Comparison of ENCODE assay signal across 11 cellular contexts in the genomic region with DNA sequence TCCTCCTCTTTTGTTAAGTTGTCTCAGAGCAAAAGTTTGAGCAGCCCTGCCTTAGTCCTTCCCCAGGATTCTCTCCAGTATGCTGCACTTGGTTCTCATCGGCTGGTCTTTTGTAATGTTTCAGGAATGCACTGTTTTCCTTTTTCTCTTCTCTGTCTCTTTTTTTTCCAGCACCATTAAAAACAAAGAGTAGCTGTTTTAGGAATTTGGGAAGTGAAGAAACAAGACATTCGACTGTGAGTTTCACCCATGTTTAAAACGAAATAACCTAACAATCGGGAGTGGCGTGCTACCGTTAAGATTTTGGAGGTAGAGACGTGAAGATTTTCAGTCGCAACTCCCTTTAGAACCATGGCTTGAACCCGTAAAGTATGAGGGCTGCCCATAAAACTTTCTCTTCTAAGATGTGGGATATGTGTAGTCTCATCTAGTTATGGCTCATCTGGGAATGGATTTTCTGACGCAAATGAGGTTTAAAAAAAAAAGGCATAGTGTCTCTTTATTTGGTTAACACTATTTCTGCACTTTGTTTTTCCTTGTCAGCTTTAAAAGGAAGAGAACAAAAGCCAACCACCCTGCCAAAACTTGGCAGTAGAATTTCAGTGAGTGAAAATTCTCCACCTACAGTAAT. TPM values are rescaled to one million over a fixed set of nuclear protein-coding genes. Genes with fewer than 3 reads are reported as not detected.
A peak's percentile ranks its signal among the peaks of the same experiment; 100 is the strongest.
DNase-seq lines count a peak whose midpoint lies in the region; ATAC-seq and TF ChIP-seq lines count a peak whose summit lies in the region.
"Had no signal": no experiment of that assay in that cellular context is flagged by ENCODE, and none has a peak within 500 bp of the region (broad histone marks: within the 10 kb centered on the region; RNA-seq: fewer than 3 reads in every experiment).

No MANE protein-coding gene starts in this region.

- no peaks in the 10 kb centered on the region for H3K9me3 ChIP-seq in sigmoid colon

- H3K27me3 ChIP-seq in sigmoid colon: no peaks in the 10 kb centered on the region

- TF ChIP-seq POLR2A in sigmoid colon (IDR thresholded peaks at IDR 0.05): peak; percentile 21 to 32

- in situ Hi-C loops in G401 (cut with HindIII; ENCODE audit: low sequenced_read_pairs): no loop called here

- no peaks in the 10 kb centered on the region for H3K36me3 ChIP-seq in sigmoid colon

- H3K27ac ChIP-seq in sigmoid colon: peak overlapping the region; percentile 88 to 95 (median 90)

- intact Hi-C loops in left ventricle myocardium superior (cut with micrococcal nuclease): no loop called here
- intact Hi-C loops in sigmoid colon (cut with DNase I): no loop called here

- 72 to 75% methylated on average over 10 of the region's 10 CpGs for WGBS in sigmoid colon, 2 donors

- H3K4me3 ChIP-seq in AG09309 (ENCODE audit: control insufficient read depth, low read depth, low read length): peak overlapping the region; percentile 28
- H3K4me3 ChIP-seq in sigmoid colon: peak overlapping the region; percentile 15 to 35 (median 28)

- TF ChIP-seq CTCF in AG09309 (IDR thresholded peaks at IDR 0.05; ENCODE audit: control insufficient read depth, insufficient read depth, low read depth, low read length, missing control alignments) (no peak), sigmoid colon (IDR thresholded peaks at IDR 0.05) (no peak)

- ATAC-seq in left ventricle myocardium superior (peak; percentile 59), HG03039 (IDR thresholded peaks at IDR 0.05; ENCODE audit: unreplicated experiment) (no peak), HG02870 (IDR thresholded peaks at IDR 0.05; ENCODE audit: unreplicated experiment) (no peak)
- ATAC-seq: activated CD4-positive, alpha-beta T cell treated with anti-CD3 and anti-CD28 coated beads for 36 hours; activated naive CD4-positive, alpha-beta T cell treated with anti-CD3 and anti-CD28 coated beads, Interleukin-2, amount 50 U/mL, for 72 hours had no signal

- peak; percentile 85 for DNase-seq in AG09309 (ENCODE audit: low read depth)
- peak; percentile 61 for DNase-seq in amniotic epithelial cell (ENCODE audit: low read depth)
- DNase-seq in left ventricle myocardium superior: no peak
- DNase-seq in sigmoid colon: no peak
- DNase-seq in G401 (ENCODE audit: low spot score): no peak
- no peak for DNase-seq in central memory CD4-positive, alpha-beta T cell
- DNase-seq: activated CD4-positive, alpha-beta T cell treated with anti-CD3 and anti-CD28 coated beads for 36 hours; erythroblast had no signal

- TF ChIP-seq EP300 in sigmoid colon (IDR thresholded peaks at IDR 0.05): peak; percentile 91 to 99 (median 96)

- H3K4me1 ChIP-seq in sigmoid colon: peaks cover 0 to 87% (median 80%) of the 10 kb centered on the region in 4 donors

RNA-seq across cellular contexts. Expression of a gene that starts 35.9 kb away (rescaled TPM):
- total RNA-seq in left ventricle myocardium superior (11.9 TPM), sigmoid colon (100 to 1,000 TPM; 115 to 188 (median 167) TPM)
- 10 to 100 TPM in 1 of 3 donors, 1 to 10 TPM in 2; 3.5 to 10.1 (median 7.8) TPM for polyA plus RNA-seq in sigmoid colon
- total RNA-seq in G401 (2014; rRNA removed; shearing (Covaris generic)): 26.7 and 32.7 TPM in 2 replicates

RNA-seq across cellular contexts. Expression of a gene that starts 59.4 kb away (rescaled TPM):
- 4.2 TPM for total RNA-seq in left ventricle myocardium superior
- total RNA-seq in sigmoid colon: 10 to 100 TPM; 10.7 to 14.7 (median 12.4) TPM
- polyA plus RNA-seq in sigmoid colon: 1 to 10 TPM; 3.6 to 8.8 (median 6.2) TPM
- total RNA-seq in G401 (2014; rRNA removed; shearing (Covaris generic)): 98.8 and 132 TPM in 2 replicates

Comparison
In these comparisons a context has a peak if more than half of its experiments do, and no peak if none do; other contexts are left out.
1. DNase-seq: peak in AG09309 (single experiment) and amniotic epithelial cell (single experiment); none in left ventricle myocardium superior (single experiment), sigmoid colon (single experiment), G401 (single experiment) and central memory CD4-positive, alpha-beta T cell (single experiment).